Comparison of ENCODE assay signal across 10 cellular contexts in genomic region chr7:100886142-100886935, GRCh38. TPM values are rescaled to one million over a fixed set of nuclear protein-coding genes. Genes with fewer than 3 reads are reported as not detected.
DNase-seq lines count a peak whose midpoint lies in the region; ATAC-seq, FAIRE-seq and TF ChIP-seq lines count a peak whose summit lies in the region.
"Had no signal": no experiment of that assay in that cellular context is flagged by ENCODE, and none has a peak within 500 bp of the region (broad histone marks: within the 10 kb centered on the region; RNA-seq: fewer than 3 reads in every experiment).

No MANE protein-coding gene starts in this region.

- FAIRE-seq in GM12878 (lab: Jason Lieb, UNC): no peak

- no peak for TF ChIP-seq RAD21 in GM12878 (IDR thresholded peaks at IDR 0.05; ENCODE audit: insufficient read depth, low read depth, low read length)

- H3K27me3 ChIP-seq in GM12878 (replicated peaks in 1 of 2; ENCODE audit: control insufficient read depth in 2 of 2, insufficient read depth in 2 of 2, low read length in 1 of 2) (no peaks in the 10 kb centered on the region), neutrophil (peaks cover 15% of the 10 kb centered on the region)

- peak; percentile 36; the same call in 1 of the 2 replicates for TF ChIP-seq POLR2A in GM12878 (IDR thresholded peaks at IDR 0.05; ENCODE audit: low read depth, low read length)

- no peaks in the 10 kb centered on the region; the same call in 1 of the 2 replicates for H4K20me1 ChIP-seq in GM12878 (ENCODE audit: control insufficient read depth, insufficient read depth)

- WGBS in GM12878 (ENCODE audit: insufficient coverage, insufficient replicate concordance, low lambda C conversion rate, missing lambda C conversion rate): 94% methylated on average over 27 of the region's 27 CpGs

- TF ChIP-seq EP300 in GM12878 (IDR thresholded peaks at IDR 0.05; ENCODE audit: borderline replicate concordance in 1 of 2, control insufficient read depth in 1 of 2, low read depth in 2 of 2, low read length in 2 of 2): no peak

- POLR2A ChIA-PET in GM12878 (lab: Charles Lee): interaction anchor here (0.5 to 6.7 kb wide), 4 partner anchors 10 to 139 kb away, joined by 3 to 131 read pairs (median 5); partner anchors contain the start of gene SRRT

- H3K36me3 ChIP-seq in GM12878 (ENCODE audit: control insufficient read depth in 2 of 2, insufficient read depth in 2 of 2, low read length in 1 of 2) (peaks cover 29 to 56% of the 10 kb centered on the region in 2 experiments), neutrophil (peaks cover 62% of the 10 kb centered on the region)

- intact Hi-C loops in GM12878 (cut with micrococcal nuclease; ENCODE audit: unreplicated experiment): no loop called here

- no peak overlapping the region for H2AFZ ChIP-seq in GM12878 (ENCODE audit: control insufficient read depth, low read depth, low read length)

- ATAC-seq in activated CD8-positive, alpha-beta memory T cell treated with anti-CD3 and anti-CD28 coated beads, Interleukin-2, amount 10 ng/mL, durations not matched to agents 7 days and 5 days: no peak
- ATAC-seq in GM12878: no peak
- ATAC-seq in GM21737 (IDR thresholded peaks at IDR 0.05; ENCODE audit: unreplicated experiment): no peak

- H3K27ac ChIP-seq in GM12878 (ENCODE audit: control insufficient read depth, insufficient read depth) (no peak overlapping the region), neutrophil (peak overlapping the region; percentile 93)

- CTCF ChIA-PET in activated CD8-positive, alpha-beta memory T cell treated with anti-CD3 and anti-CD28 coated beads, Interleukin-2, amount 10 ng/mL, durations not matched to agents 7 days and 5 days (lab: Charles Lee): interaction anchor here (0.9 to 5.4 kb wide), 6 partner anchors 9 to 321 kb away, joined by 3 to 44 read pairs (median 4); partner anchors contain the start of genes POP7, SLC12A9 and SRRT
- CTCF ChIA-PET in GM12878 (lab: Yijun Ruan, JAX): interaction anchor here (0.6 to 1.2 kb wide), 3 partner anchors 8 to 358 kb away, joined by 3 to 7 read pairs (median 5); no protein-coding TSS in a partner anchor

- H3K4me1 ChIP-seq in GM12878 (ENCODE audit: control insufficient read depth, insufficient read depth, low read length) (peaks cover 30% of the 10 kb centered on the region), neutrophil (ENCODE audit: control insufficient read depth in 1 of 2, insufficient read depth in 1 of 2, low read depth in 1 of 2, low read length in 1 of 2) (peaks cover 49 to 52% of the 10 kb centered on the region in 2 experiments)

- H3K27ac Mint-ChIP-seq in activated CD8-positive, alpha-beta memory T cell treated with anti-CD3 and anti-CD28 coated beads, Interleukin-2, amount 10 ng/mL, durations not matched to agents 7 days and 5 days: peak overlapping the region; percentile 73

- TF ChIP-seq CTCF in GM12878 (IDR thresholded peaks at IDR 0.05 in 2 of 3, conservative IDR thresholded peaks at IDR 0.05 in 1 of 3; ENCODE audit: control insufficient read depth in 2 of 3, extremely low read depth in 1 of 3, insufficient read depth in 1 of 3, low read depth in 3 of 3, low read length in 3 of 3) (no peak), neutrophil (IDR thresholded peaks at IDR 0.05) (no peak)

- RAD21 ChIA-PET in GM12878 (lab: Charles Lee; ENCODE audit: unreplicated experiment): interaction anchor here (1.8 to 1.9 kb wide), 2 partner anchors 11 to 34 kb away, joined by 6 to 7 read pairs; partner anchors contain the start of genes SLC12A9 and SRRT

- peaks cover 1% of the 10 kb centered on the region for H3K27me3 Mint-ChIP-seq in activated CD8-positive, alpha-beta memory T cell treated with anti-CD3 and anti-CD28 coated beads, Interleukin-2, amount 10 ng/mL, durations not matched to agents 7 days and 5 days

- H3K79me2 ChIP-seq in GM12878 (ENCODE audit: control insufficient read depth, insufficient read depth, low read length): peaks cover 21% of the 10 kb centered on the region

- no peak for DNase-seq in activated CD8-positive, alpha-beta memory T cell treated with anti-CD3 and anti-CD28 coated beads, Interleukin-2, amount 10 ng/mL, durations not matched to agents 7 days and 5 days
- DNase-seq in activated CD8-positive, alpha-beta memory T cell treated with anti-CD3 and anti-CD28 coated beads, Interleukin-2, amount 50 U/mL, for 48 hours: no peak
- peak; percentile 16 for DNase-seq in HuH-7.5 (ENCODE audit: low spot score)
- no peak for DNase-seq in GM12878 (ENCODE audit: low read depth, low spot score)
- no peak for DNase-seq in effector CD8-positive, alpha-beta T cell (lab: John Stamatoyannopoulos, UW)
- DNase-seq in mucosa of gallbladder (ENCODE audit: low spot score): no peak
- DNase-seq: DMS79 treated with DMSO at 0.1 percent for 48 hours; effector CD4-positive, alpha-beta T cell had no signal

- H3K4me3 ChIP-seq in GM12878 (no peak overlapping the region), neutrophil (ENCODE audit: low read depth in 1 of 2, low read length in 1 of 2) (peak overlapping the region in 1 of 2 experiments; percentile 98)

- peaks cover 62% of the 10 kb centered on the region for H3K36me3 Mint-ChIP-seq in activated CD8-positive, alpha-beta memory T cell treated with anti-CD3 and anti-CD28 coated beads, Interleukin-2, amount 10 ng/mL, durations not matched to agents 7 days and 5 days

- in situ Hi-C loops in GM12878 (cut with MboI): no loop called here

- no peaks in the 10 kb centered on the region for H3K9me3 ChIP-seq in GM12878 (replicated peaks; ENCODE audit: control insufficient read depth, insufficient read depth, low read length)
- no peaks in the 10 kb centered on the region for H3K9me3 ChIP-seq in neutrophil

- H3K4me2 ChIP-seq in GM12878 (ENCODE audit: control insufficient read depth, insufficient read depth): no peak overlapping the region

- SMC1A ChIA-PET in GM12878 (lab: Charles Lee; ENCODE audit: uncharacterized antibody, unreplicated experiment): interaction anchor here (1.1 to 4.4 kb wide), 3 partner anchors 9 to 191 kb away, joined by 3 to 33 read pairs (median 3); no protein-coding TSS in a partner anchor

- no TSS peak for BruUV-seq in GM12878 (replicated peaks; lab: Mats Ljungman, UMichigan)

- peaks cover 65% of the 10 kb centered on the region for H3K4me1 Mint-ChIP-seq in activated CD8-positive, alpha-beta memory T cell treated with anti-CD3 and anti-CD28 coated beads, Interleukin-2, amount 10 ng/mL, durations not matched to agents 7 days and 5 days

- H3K4me3 Mint-ChIP-seq in activated CD8-positive, alpha-beta memory T cell treated with anti-CD3 and anti-CD28 coated beads, Interleukin-2, amount 10 ng/mL, durations not matched to agents 7 days and 5 days: no peak overlapping the region

- no peak overlapping the region for H3K9ac ChIP-seq in GM12878 (ENCODE audit: control insufficient read depth, insufficient read depth, low read length)

- H3K9me3 Mint-ChIP-seq in activated CD8-positive, alpha-beta memory T cell treated with anti-CD3 and anti-CD28 coated beads, Interleukin-2, amount 10 ng/mL, durations not matched to agents 7 days and 5 days (ENCODE audit: low read depth): no peaks in the 10 kb centered on the region

RNA-seq across cellular contexts. Expression of gene UFSP1, which starts 3.2 kb away (rescaled TPM):
- total RNA-seq in activated CD8-positive, alpha-beta memory T cell treated with anti-CD3 and anti-CD28 coated beads, Interleukin-2, amount 10 ng/mL, durations not matched to agents 7 days and 5 days: 1 to 10 TPM; 2.3 to 2.7 TPM
- 5.4 and 5.8 TPM in 2 replicates for total RNA-seq in GM12878 (2013; cell fraction: nucleolus; rRNA removed)
- 10.6 and 10.8 TPM in 2 replicates for total RNA-seq in GM12878 (2014; rRNA removed)
- 1.3 and 1.6 TPM in 2 replicates for total RNA-seq in GM12878 (2014; rRNA removed; fragmentation: Illumina TruSeq; extraction: Trizol)
- 4.7 and 5.6 TPM in 2 replicates for total RNA-seq in GM12878 (2021)
- polyA plus RNA-seq in GM12878 (2011; ENCODE audit: low read depth): not detected
- 0.20 and 0.96 TPM in 2 replicates for polyA plus RNA-seq in GM12878 (2011; rRNA removed)
- polyA plus RNA-seq in GM12878 (2011; cell fraction: cytosol; rRNA removed): 0.43 and 1.2 TPM in 2 replicates
- 1.9 and 2.5 TPM in 2 replicates for polyA plus RNA-seq in GM12878 (2011; cell fraction: nucleus; rRNA removed)
- 1.0 and 1.2 TPM in 2 replicates for polyA plus RNA-seq in GM12878 (2012)
- polyA plus RNA-seq in GM12878 (2014; fragmentation: Illumina TruSeq; extraction: Trizol): 0.48 and 0.75 TPM in 2 replicates
- polyA plus RNA-seq in GM12878 (2014; fragmentation: Nextera tagmentation; extraction: Ambion mirVana): under 1 TPM; 0.14 to 0.57 TPM
- polyA plus RNA-seq in GM12878 (2014; rRNA removed): 7.2 and 9.7 TPM in 2 replicates
- 1 to 10 TPM; 4.0 to 4.6 TPM for polyA plus RNA-seq in GM12878 (2016; fragmentation: Nextera tagmentation; extraction: Ambion mirVana)
- polyA minus RNA-seq in GM12878 (2011; rRNA and poly(A)+ RNA removed): 1.8 and 2.0 TPM in 2 replicates
- 1.2 TPM in 1 of 2 replicates, not detected in the other for polyA minus RNA-seq in GM12878 (2011; cell fraction: cytosol; rRNA and poly(A)+ RNA removed)
- polyA minus RNA-seq in GM12878 (2011; cell fraction: nucleus; rRNA and poly(A)+ RNA removed): 5.0 and 8.5 TPM in 2 replicates
- total RNA-seq in mucosa of gallbladder: 3.3 TPM

RNA-seq across cellular contexts. Expression of gene ACHE, which starts 9.3 kb away (rescaled TPM):
- total RNA-seq in activated CD8-positive, alpha-beta memory T cell treated with anti-CD3 and anti-CD28 coated beads, Interleukin-2, amount 10 ng/mL, durations not matched to agents 7 days and 5 days: under 1 TPM in 1 of 2 experiments, not detected in 1; 0.23 TPM
- 7.2 and 9.2 TPM in 2 replicates for total RNA-seq in GM12878 (2013; cell fraction: nucleolus; rRNA removed)
- total RNA-seq in GM12878 (2014; rRNA removed) (1.5 and 1.9 TPM in 2 replicates), GM12878 (2014; rRNA removed; fragmentation: Illumina TruSeq; extraction: Trizol) (0.72 and 0.74 TPM in 2 replicates), GM12878 (2021) (5.0 and 5.1 TPM in 2 replicates), mucosa of gallbladder (8.4 TPM)
- 0.52 TPM for polyA plus RNA-seq in GM12878 (2011; ENCODE audit: low read depth)
- polyA plus RNA-seq in GM12878 (2011; rRNA removed) (0.97 and 2.3 TPM in 2 replicates), GM12878 (2014; fragmentation: Illumina TruSeq; extraction: Trizol) (0.21 and 0.69 TPM in 2 replicates), GM12878 (2014; fragmentation: Nextera tagmentation; extraction: Ambion mirVana) (under 1 TPM in 1 of 2 experiments, not detected in 1; 0.07 TPM), GM12878 (2014; rRNA removed) (4.5 and 6.7 TPM in 2 replicates), GM12878 (2016; fragmentation: Nextera tagmentation; extraction: Ambion mirVana) (1 to 10 TPM; 2.3 to 2.5 TPM)
- polyA plus RNA-seq in GM12878 (2011; cell fraction: cytosol; rRNA removed): 1.5 and 2.4 TPM in 2 replicates
- 18.9 and 19.2 TPM in 2 replicates for polyA plus RNA-seq in GM12878 (2011; cell fraction: nucleus; rRNA removed)
- polyA plus RNA-seq in GM12878 (2012): 2.8 and 3.2 TPM in 2 replicates
- polyA minus RNA-seq in GM12878 (2011; rRNA and poly(A)+ RNA removed): 0.59 and 1.2 TPM in 2 replicates
- polyA minus RNA-seq in GM12878 (2011; cell fraction: cytosol; rRNA and poly(A)+ RNA removed): 0.42 and 1.5 TPM in 2 replicates
- 2.3 and 3.5 TPM in 2 replicates for polyA minus RNA-seq in GM12878 (2011; cell fraction: nucleus; rRNA and poly(A)+ RNA removed)

RNA-seq across cellular contexts. Expression of gene SRRT, which starts 11.4 kb away (rescaled TPM):
- total RNA-seq in activated CD8-positive, alpha-beta memory T cell treated with anti-CD3 and anti-CD28 coated beads, Interleukin-2, amount 10 ng/mL, durations not matched to agents 7 days and 5 days: 100 to 1,000 TPM; 290 to 312 TPM
- total RNA-seq in GM12878 (2013; cell fraction: nucleolus; rRNA removed): 86.6 and 97.1 TPM in 2 replicates
- total RNA-seq in GM12878 (2014; rRNA removed) (94.0 and 104 TPM in 2 replicates), GM12878 (2014; rRNA removed; fragmentation: Illumina TruSeq; extraction: Trizol) (58.3 and 67.6 TPM in 2 replicates), GM12878 (2021) (230 and 254 TPM in 2 replicates), mucosa of gallbladder (150 TPM)
- polyA plus RNA-seq in GM12878 (2011; ENCODE audit: low read depth): 170 TPM
- polyA plus RNA-seq in GM12878 (2011; rRNA removed) (24.2 and 43.9 TPM in 2 replicates), GM12878 (2014; fragmentation: Illumina TruSeq; extraction: Trizol) (69.0 and 120 TPM in 2 replicates), GM12878 (2014; fragmentation: Nextera tagmentation; extraction: Ambion mirVana) (10 to 100 TPM; 11.1 to 33.6 TPM), GM12878 (2014; rRNA removed) (119 and 148 TPM in 2 replicates), GM12878 (2016; fragmentation: Nextera tagmentation; extraction: Ambion mirVana) (100 to 1,000 TPM; 187 to 189 TPM)
- polyA plus RNA-seq in GM12878 (2011; cell fraction: cytosol; rRNA removed): 44.5 and 51.1 TPM in 2 replicates
- 387 and 494 TPM in 2 replicates for polyA plus RNA-seq in GM12878 (2011; cell fraction: nucleus; rRNA removed)
- 115 and 154 TPM in 2 replicates for polyA plus RNA-seq in GM12878 (2012)
- polyA minus RNA-seq in GM12878 (2011; rRNA and poly(A)+ RNA removed): 31.1 and 33.8 TPM in 2 replicates
- 38.4 and 40.6 TPM in 2 replicates for polyA minus RNA-seq in GM12878 (2011; cell fraction: cytosol; rRNA and poly(A)+ RNA removed)
- 57.3 and 98.4 TPM in 2 replicates for polyA minus RNA-seq in GM12878 (2011; cell fraction: nucleus; rRNA and poly(A)+ RNA removed)

RNA-seq across cellular contexts. Expression of gene TRIP6, which starts 19.2 kb away (rescaled TPM):
- 10 to 100 TPM; 38.2 to 39.3 TPM for total RNA-seq in activated CD8-positive, alpha-beta memory T cell treated with anti-CD3 and anti-CD28 coated beads, Interleukin-2, amount 10 ng/mL, durations not matched to agents 7 days and 5 days
- total RNA-seq in GM12878 (2013; cell fraction: nucleolus; rRNA removed): 23.7 and 24.0 TPM in 2 replicates
- total RNA-seq in GM12878 (2014; rRNA removed) (26.4 and 32.3 TPM in 2 replicates), GM12878 (2014; rRNA removed; fragmentation: Illumina TruSeq; extraction: Trizol) (15.4 and 16.2 TPM in 2 replicates), GM12878 (2021) (45.3 and 47.4 TPM in 2 replicates), mucosa of gallbladder (91.0 TPM)
- polyA plus RNA-seq in GM12878 (2011; ENCODE audit: low read depth): 10.0 TPM
- polyA plus RNA-seq in GM12878 (2011; rRNA removed) (14.2 and 21.3 TPM in 2 replicates), GM12878 (2014; fragmentation: Illumina TruSeq; extraction: Trizol) (1.7 and 8.5 TPM in 2 replicates), GM12878 (2014; fragmentation: Nextera tagmentation; extraction: Ambion mirVana) (1 to 10 TPM; 2.5 to 7.1 TPM), GM12878 (2014; rRNA removed) (36.6 and 40.3 TPM in 2 replicates), GM12878 (2016; fragmentation: Nextera tagmentation; extraction: Ambion mirVana) (10 to 100 TPM; 29.7 to 36.5 TPM)
- 24.6 and 35.7 TPM in 2 replicates for polyA plus RNA-seq in GM12878 (2011; cell fraction: cytosol; rRNA removed)
- 37.9 and 42.2 TPM in 2 replicates for polyA plus RNA-seq in GM12878 (2011; cell fraction: nucleus; rRNA removed)
- 29.8 and 31.4 TPM in 2 replicates for polyA plus RNA-seq in GM12878 (2012)
- 12.7 and 22.8 TPM in 2 replicates for polyA minus RNA-seq in GM12878 (2011; rRNA and poly(A)+ RNA removed)
- 7.1 and 9.1 TPM in 2 replicates for polyA minus RNA-seq in GM12878 (2011; cell fraction: cytosol; rRNA and poly(A)+ RNA removed)
- polyA minus RNA-seq in GM12878 (2011; cell fraction: nucleus; rRNA and poly(A)+ RNA removed): 12.3 and 19.0 TPM in 2 replicates

RNA-seq across cellular contexts. Expression of gene SLC12A9, which starts 33.8 kb away (rescaled TPM):
- total RNA-seq in activated CD8-positive, alpha-beta memory T cell treated with anti-CD3 and anti-CD28 coated beads, Interleukin-2, amount 10 ng/mL, durations not matched to agents 7 days and 5 days: 10 to 100 TPM; 28.6 to 30.1 TPM
- 21.5 and 26.6 TPM in 2 replicates for total RNA-seq in GM12878 (2013; cell fraction: nucleolus; rRNA removed)
- total RNA-seq in GM12878 (2014; rRNA removed) (11.1 and 16.7 TPM in 2 replicates), GM12878 (2014; rRNA removed; fragmentation: Illumina TruSeq; extraction: Trizol) (5.5 and 6.3 TPM in 2 replicates), GM12878 (2021) (16.5 and 18.5 TPM in 2 replicates), mucosa of gallbladder (76.1 TPM)
- 3.9 TPM for polyA plus RNA-seq in GM12878 (2011; ENCODE audit: low read depth)
- polyA plus RNA-seq in GM12878 (2011; rRNA removed) (8.6 and 15.3 TPM in 2 replicates), GM12878 (2014; fragmentation: Illumina TruSeq; extraction: Trizol) (4.3 and 10.9 TPM in 2 replicates), GM12878 (2014; fragmentation: Nextera tagmentation; extraction: Ambion mirVana) (under 1 TPM; 0.24 to 0.35 TPM), GM12878 (2014; rRNA removed) (18.5 and 24.3 TPM in 2 replicates), GM12878 (2016; fragmentation: Nextera tagmentation; extraction: Ambion mirVana) (1 to 10 TPM; 5.0 to 7.8 TPM)
- polyA plus RNA-seq in GM12878 (2011; cell fraction: cytosol; rRNA removed): 14.5 and 20.6 TPM in 2 replicates
- 53.9 and 65.6 TPM in 2 replicates for polyA plus RNA-seq in GM12878 (2011; cell fraction: nucleus; rRNA removed)
- polyA plus RNA-seq in GM12878 (2012): 11.3 and 13.5 TPM in 2 replicates
- 7.6 and 16.3 TPM in 2 replicates for polyA minus RNA-seq in GM12878 (2011; rRNA and poly(A)+ RNA removed)
- polyA minus RNA-seq in GM12878 (2011; cell fraction: cytosol; rRNA and poly(A)+ RNA removed): 5.8 and 6.3 TPM in 2 replicates
- 7.0 and 10.4 TPM in 2 replicates for polyA minus RNA-seq in GM12878 (2011; cell fraction: nucleus; rRNA and poly(A)+ RNA removed)
